In the genomic region with DNA sequence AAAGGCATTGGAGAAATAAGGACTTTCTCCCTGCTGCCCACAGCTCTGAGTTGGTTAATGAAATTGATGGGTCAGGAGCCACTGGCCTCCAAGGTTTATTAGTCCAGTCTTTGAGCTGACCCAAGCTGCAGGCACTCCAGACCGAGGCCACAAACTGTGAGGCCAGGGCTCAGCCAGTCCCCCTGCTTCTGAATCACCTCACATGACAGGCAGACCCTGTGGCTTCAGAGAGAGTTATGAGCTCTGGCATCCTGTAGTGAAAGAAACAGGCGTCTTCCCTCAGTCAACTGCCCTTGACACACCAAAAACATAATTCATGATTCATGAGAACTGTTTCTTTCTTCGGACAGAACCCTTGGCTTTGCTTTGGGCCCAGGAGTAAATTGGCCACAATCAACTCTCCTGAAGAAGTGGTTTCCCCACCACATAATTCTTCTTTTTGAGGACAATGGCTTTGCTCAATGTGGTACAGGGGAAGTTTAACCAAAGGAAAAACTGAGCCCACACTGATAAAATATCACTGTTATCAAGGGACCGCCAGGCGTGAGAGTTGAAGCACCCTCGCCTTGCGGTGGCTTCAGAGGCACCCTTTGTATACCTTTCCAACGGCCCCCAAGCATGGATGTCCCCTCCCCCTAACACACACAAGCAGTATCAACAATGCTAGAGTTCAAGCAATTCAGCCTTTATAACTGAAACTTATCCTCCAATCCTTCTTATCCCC, we compare ENCODE assay signal across 1 cellular context.
TF ChIP-seq lines count a peak whose summit lies in the region.

No MANE protein-coding gene starts in this region.

TF ChIP-seq in K562, 482 proteins besides CTCF, POLR2A, EP300 and RAD21 (continued from another document):
- TF ChIP-seq, protein P1, sequence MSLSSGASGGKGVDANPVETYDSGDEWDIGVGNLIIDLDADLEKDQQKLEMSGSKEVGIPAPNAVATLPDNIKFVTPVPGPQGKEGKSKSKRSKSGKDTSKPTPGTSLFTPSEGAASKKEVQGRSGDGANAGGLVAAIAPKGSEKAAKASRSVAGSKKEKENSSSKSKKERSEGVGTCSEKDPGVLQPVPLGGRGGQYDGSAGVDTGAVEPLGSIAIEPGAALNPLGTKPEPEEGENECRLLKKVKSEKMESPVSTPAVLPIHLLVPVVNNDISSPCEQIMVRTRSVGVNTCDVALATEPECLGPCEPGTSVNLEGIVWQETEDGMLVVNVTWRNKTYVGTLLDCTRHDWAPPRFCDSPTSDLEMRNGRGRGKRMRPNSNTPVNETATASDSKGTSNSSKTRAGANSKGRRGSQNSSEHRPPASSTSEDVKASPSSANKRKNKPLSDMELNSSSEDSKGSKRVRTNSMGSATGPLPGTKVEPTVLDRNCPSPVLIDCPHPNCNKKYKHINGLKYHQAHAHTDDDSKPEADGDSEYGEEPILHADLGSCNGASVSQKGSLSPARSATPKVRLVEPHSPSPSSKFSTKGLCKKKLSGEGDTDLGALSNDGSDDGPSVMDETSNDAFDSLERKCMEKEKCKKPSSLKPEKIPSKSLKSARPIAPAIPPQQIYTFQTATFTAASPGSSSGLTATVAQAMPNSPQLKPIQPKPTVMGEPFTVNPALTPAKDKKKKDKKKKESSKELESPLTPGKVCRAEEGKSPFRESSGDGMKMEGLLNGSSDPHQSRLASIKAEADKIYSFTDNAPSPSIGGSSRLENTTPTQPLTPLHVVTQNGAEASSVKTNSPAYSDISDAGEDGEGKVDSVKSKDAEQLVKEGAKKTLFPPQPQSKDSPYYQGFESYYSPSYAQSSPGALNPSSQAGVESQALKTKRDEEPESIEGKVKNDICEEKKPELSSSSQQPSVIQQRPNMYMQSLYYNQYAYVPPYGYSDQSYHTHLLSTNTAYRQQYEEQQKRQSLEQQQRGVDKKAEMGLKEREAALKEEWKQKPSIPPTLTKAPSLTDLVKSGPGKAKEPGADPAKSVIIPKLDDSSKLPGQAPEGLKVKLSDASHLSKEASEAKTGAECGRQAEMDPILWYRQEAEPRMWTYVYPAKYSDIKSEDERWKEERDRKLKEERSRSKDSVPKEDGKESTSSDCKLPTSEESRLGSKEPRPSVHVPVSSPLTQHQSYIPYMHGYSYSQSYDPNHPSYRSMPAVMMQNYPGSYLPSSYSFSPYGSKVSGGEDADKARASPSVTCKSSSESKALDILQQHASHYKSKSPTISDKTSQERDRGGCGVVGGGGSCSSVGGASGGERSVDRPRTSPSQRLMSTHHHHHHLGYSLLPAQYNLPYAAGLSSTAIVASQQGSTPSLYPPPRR (CRISPR knock-in tag; IDR thresholded peaks at IDR 0.05; ENCODE audit: borderline replicate concordance): 0 out of 2 replicates have a peak, but pooled peaks have one; percentile 49
- no peak for TF ChIP-seq JUND (IDR thresholded peaks at IDR 0.05; ENCODE audit: borderline replicate concordance, low read depth, low read length)
- peak; percentile 44; the same call in 1 of the 3 replicates for TF ChIP-seq JUND (tag; IDR thresholded peaks at IDR 0.05; ENCODE audit: borderline replicate concordance, low read depth, low read length)
- TF ChIP-seq ARID1B (IDR thresholded peaks at IDR 0.05): peak; percentile 66
- TF ChIP-seq HMGN3 (IDR thresholded peaks at IDR 0.05; ENCODE audit: borderline replicate concordance, extremely low read depth, insufficient read length, low read depth, low read length): no peak
- peak; percentile 31; the same call in 1 of the 2 replicates for TF ChIP-seq NCOR1 (IDR thresholded peaks at IDR 0.05)
- peak; percentile 80 for TF ChIP-seq CBFA2T3 (IDR thresholded peaks at IDR 0.05)
- TF ChIP-seq CREM (IDR thresholded peaks at IDR 0.05; ENCODE audit: low read depth): peak; percentile 19; the same call in 1 of the 2 replicates
- peak in 1 of 2 experiments; percentile 68; a peak in 2 of 4 replicates for TF ChIP-seq FOXA3 (CRISPR knock-in tag; conservative IDR thresholded peaks at IDR 0.05 in 1 of 2, IDR thresholded peaks at IDR 0.05 in 1 of 2)
- no peak for TF ChIP-seq CBX1 (IDR thresholded peaks at IDR 0.05; ENCODE audit: low read depth)
- no peak for TF ChIP-seq HNRNPL (IDR thresholded peaks at IDR 0.05; ENCODE audit: low read depth, low read length)
- peak; percentile 56 for TF ChIP-seq TAL1 (IDR thresholded peaks at IDR 0.05)
- TF ChIP-seq FOSL1 (tag; conservative IDR thresholded peaks at IDR 0.05): peak; percentile 47; the same call in 1 of the 2 replicates
- no peak for TF ChIP-seq KDM4B (IDR thresholded peaks at IDR 0.05; ENCODE audit: borderline replicate concordance in 2 of 2, low read depth in 1 of 2)
- peak; percentile 59 for TF ChIP-seq CBFA2T2 (conservative IDR thresholded peaks at IDR 0.05)
- peak; percentile 58 for TF ChIP-seq MEIS2 (IDR thresholded peaks at IDR 0.05; ENCODE audit: partially characterized antibody)
- peak; percentile 60; the same call in 1 of the 2 replicates for TF ChIP-seq POLR2AphosphoS5 (IDR thresholded peaks at IDR 0.05; ENCODE audit: control insufficient read depth, insufficient read depth, low read depth, low read length)
- TF ChIP-seq, protein P2, sequence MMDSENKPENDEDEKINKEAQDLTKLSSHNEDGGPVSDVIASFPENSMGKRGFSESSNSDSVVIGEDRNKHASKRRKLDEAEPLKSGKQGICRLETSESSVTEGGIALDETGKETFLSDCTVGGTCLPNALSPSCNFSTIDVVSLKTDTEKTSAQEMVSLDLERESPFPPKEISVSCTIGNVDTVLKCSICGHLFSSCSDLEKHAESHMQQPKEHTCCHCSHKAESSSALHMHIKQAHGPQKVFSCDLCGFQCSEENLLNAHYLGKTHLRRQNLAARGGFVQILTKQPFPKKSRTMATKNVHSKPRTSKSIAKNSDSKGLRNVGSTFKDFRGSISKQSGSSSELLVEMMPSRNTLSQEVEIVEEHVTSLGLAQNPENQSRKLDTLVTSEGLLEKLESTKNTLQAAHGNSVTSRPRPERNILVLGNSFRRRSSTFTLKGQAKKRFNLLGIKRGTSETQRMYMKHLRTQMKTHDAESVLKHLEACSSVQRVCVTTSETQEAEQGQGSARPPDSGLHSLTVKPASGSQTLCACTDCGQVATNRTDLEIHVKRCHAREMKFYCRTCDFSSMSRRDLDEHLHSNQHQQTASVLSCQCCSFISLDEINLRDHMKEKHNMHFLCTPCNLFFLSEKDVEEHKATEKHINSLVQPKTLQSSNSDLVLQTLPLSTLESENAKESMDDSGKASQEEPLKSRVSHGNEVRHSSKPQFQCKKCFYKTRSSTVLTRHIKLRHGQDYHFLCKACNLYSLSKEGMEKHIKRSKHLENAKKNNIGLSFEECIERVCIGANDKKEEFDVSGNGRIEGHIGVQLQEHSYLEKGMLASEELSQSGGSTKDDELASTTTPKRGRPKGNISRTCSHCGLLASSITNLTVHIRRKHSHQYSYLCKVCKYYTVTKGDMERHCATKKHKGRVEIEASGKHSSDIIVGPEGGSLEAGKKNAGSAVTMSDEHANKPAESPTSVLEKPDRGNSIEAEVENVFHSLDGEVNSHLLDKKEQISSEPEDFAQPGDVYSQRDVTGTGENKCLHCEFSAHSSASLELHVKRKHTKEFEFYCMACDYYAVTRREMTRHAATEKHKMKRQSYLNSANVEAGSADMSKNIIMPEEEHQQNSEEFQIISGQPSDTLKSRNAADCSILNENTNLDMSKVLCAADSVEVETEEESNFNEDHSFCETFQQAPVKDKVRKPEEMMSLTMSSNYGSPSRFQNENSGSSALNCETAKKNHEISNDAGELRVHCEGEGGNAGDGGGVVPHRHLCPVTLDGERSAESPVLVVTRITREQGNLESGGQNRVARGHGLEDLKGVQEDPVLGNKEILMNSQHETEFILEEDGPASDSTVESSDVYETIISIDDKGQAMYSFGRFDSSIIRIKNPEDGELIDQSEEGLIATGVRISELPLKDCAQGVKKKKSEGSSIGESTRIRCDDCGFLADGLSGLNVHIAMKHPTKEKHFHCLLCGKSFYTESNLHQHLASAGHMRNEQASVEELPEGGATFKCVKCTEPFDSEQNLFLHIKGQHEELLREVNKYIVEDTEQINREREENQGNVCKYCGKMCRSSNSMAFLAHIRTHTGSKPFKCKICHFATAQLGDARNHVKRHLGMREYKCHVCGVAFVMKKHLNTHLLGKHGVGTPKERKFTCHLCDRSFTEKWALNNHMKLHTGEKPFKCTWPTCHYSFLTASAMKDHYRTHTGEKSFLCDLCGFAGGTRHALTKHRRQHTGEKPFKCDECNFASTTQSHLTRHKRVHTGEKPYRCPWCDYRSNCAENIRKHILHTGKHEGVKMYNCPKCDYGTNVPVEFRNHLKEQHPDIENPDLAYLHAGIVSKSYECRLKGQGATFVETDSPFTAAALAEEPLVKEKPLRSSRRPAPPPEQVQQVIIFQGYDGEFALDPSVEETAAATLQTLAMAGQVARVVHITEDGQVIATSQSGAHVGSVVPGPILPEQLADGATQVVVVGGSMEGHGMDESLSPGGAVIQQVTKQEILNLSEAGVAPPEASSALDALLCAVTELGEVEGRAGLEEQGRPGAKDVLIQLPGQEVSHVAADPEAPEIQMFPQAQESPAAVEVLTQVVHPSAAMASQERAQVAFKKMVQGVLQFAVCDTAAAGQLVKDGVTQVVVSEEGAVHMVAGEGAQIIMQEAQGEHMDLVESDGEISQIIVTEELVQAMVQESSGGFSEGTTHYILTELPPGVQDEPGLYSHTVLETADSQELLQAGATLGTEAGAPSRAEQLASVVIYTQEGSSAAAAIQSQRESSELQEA (IDR thresholded peaks at IDR 0.05; ENCODE audit: low read depth): no peak
- TF ChIP-seq, protein P3, sequence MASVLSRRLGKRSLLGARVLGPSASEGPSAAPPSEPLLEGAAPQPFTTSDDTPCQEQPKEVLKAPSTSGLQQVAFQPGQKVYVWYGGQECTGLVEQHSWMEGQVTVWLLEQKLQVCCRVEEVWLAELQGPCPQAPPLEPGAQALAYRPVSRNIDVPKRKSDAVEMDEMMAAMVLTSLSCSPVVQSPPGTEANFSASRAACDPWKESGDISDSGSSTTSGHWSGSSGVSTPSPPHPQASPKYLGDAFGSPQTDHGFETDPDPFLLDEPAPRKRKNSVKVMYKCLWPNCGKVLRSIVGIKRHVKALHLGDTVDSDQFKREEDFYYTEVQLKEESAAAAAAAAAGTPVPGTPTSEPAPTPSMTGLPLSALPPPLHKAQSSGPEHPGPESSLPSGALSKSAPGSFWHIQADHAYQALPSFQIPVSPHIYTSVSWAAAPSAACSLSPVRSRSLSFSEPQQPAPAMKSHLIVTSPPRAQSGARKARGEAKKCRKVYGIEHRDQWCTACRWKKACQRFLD (CRISPR knock-in tag; IDR thresholded peaks at IDR 0.05): 0 out of 2 replicates have a peak, but pooled peaks have one; percentile 40
- TF ChIP-seq MECOM (CRISPR knock-in tag; IDR thresholded peaks at IDR 0.05): no peak
- TF ChIP-seq, protein P4, sequence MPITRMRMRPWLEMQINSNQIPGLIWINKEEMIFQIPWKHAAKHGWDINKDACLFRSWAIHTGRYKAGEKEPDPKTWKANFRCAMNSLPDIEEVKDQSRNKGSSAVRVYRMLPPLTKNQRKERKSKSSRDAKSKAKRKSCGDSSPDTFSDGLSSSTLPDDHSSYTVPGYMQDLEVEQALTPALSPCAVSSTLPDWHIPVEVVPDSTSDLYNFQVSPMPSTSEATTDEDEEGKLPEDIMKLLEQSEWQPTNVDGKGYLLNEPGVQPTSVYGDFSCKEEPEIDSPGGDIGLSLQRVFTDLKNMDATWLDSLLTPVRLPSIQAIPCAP (CRISPR knock-in tag; IDR thresholded peaks at IDR 0.05; ENCODE audit: borderline replicate concordance): no peak
- TF ChIP-seq SMARCA4 (IDR thresholded peaks at IDR 0.05): 0 out of 2 replicates have a peak, but pooled peaks have one; percentile 12
- peak; percentile 38; the same call in 1 of the 2 replicates for TF ChIP-seq ZKSCAN8 (CRISPR knock-in tag; IDR thresholded peaks at IDR 0.05)
- TF ChIP-seq ZNF780A (CRISPR knock-in tag; IDR thresholded peaks at IDR 0.05): no peak
- TF ChIP-seq MBD2 (IDR thresholded peaks at IDR 0.05; ENCODE audit: borderline replicate concordance, low read depth): 0 out of 2 replicates have a peak, but pooled peaks have one; percentile 17
- TF ChIP-seq, protein P5, sequence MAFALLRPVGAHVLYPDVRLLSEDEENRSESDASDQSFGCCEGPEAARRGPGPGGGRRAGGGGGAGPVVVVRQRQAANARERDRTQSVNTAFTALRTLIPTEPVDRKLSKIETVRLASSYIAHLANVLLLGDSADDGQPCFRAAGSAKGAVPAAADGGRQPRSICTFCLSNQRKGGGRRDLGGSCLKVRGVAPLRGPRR (CRISPR knock-in tag; IDR thresholded peaks at IDR 0.05): no peak
- peak; percentile 80; the same call in 1 of the 2 replicates for TF ChIP-seq RNF2 (IDR thresholded peaks at IDR 0.05)
- peak; percentile 87 for TF ChIP-seq TEAD4 (IDR thresholded peaks at IDR 0.05; ENCODE audit: low read length)
- no peak for TF ChIP-seq TEAD4 (CRISPR knock-in tag; IDR thresholded peaks at IDR 0.05; ENCODE audit: borderline replicate concordance)
- peak; percentile 80 for TF ChIP-seq SOX6 (IDR thresholded peaks at IDR 0.05)
